Comparison of ENCODE assay signal across 1 cellular context in the genomic region with DNA sequence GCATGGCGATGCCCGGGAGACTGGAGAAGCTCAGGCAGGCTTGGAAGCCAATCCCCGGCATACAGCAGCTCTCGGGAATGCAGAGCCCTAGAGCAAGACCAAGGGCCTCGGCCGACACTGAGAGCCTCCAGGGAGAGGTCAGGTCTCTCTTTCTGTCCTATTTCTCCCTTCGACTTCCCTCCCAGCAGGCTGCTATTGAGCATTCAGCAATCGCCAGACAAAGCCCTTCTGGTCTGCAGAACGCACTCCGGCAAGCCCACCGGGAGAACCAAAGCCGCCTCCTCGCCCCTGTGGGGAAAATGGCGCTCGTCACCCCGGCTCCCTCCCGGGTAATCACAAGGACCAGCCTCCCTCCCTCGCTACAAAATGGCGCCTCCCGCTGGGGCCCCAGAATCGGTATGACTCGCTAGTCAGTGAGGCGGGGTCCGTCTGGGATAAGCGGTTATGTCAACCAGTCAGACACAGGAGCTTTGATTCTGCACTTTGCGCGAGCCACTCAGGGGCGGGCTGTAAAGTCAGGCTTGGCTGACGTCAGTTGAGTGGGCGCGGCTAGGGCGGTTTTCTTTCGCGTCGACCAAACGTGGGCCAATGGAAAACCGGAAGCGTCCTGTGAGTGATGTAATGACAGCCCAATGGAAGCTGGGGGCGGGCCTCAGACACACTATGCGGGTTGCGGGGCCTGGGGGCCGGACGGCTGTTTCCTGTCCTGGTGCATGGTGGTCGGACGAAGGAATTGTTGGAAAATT.
TF ChIP-seq lines count a peak whose summit lies in the region.

A gene (plus strand): TSS at position 691 of the 746 bp plus-strand sequence. CDS start 10,297 bp downstream, outside the sequence.

TF ChIP-seq in K562, 482 proteins besides CTCF, POLR2A, EP300 and RAD21 (continued from another document and continues in another):
- TF ChIP-seq RBM14 (IDR thresholded peaks at IDR 0.05; ENCODE audit: borderline replicate concordance, insufficient read depth, low read depth, low read length) (no peak), CHD2 (IDR thresholded peaks at IDR 0.05; ENCODE audit: low read depth, low read length) (peak; percentile 82), CBFA2T2 (conservative IDR thresholded peaks at IDR 0.05) (no peak), XRCC5 (IDR thresholded peaks at IDR 0.05; ENCODE audit: low read depth, low read length) (peak; percentile 63; the same call in 1 of the 2 replicates), SAFB (IDR thresholded peaks at IDR 0.05; ENCODE audit: borderline replicate concordance, low read depth, low read length) (no peak), FIP1L1 (IDR thresholded peaks at IDR 0.05; ENCODE audit: low read depth, low read length, poor library complexity, severe bottlenecking) (no peak), TAF7 (tag; IDR thresholded peaks at IDR 0.05) (peak; percentile 83; the same call in 1 of the 2 replicates), NR2C2 (CRISPR knock-in tag; IDR thresholded peaks at IDR 0.05) (no peak), NR2C2 (tag; IDR thresholded peaks at IDR 0.05) (peak; percentile 69; the same call in 1 of the 2 replicates), ELF4 (CRISPR knock-in tag; IDR thresholded peaks at IDR 0.05) (no peak), CXXC5 (CRISPR knock-in tag; IDR thresholded peaks at IDR 0.05) (peak; percentile 90), JUND (IDR thresholded peaks at IDR 0.05; ENCODE audit: borderline replicate concordance, low read depth, low read length) (peak; percentile 58), JUND (tag; IDR thresholded peaks at IDR 0.05; ENCODE audit: borderline replicate concordance, low read depth, low read length) (peak; percentile 62; the same call in 2 of the 3 replicates), CBX1 (IDR thresholded peaks at IDR 0.05; ENCODE audit: low read depth) (0 out of 2 replicates have a peak, but pooled peaks have one; percentile 21), GATAD2A (IDR thresholded peaks at IDR 0.05) (no peak), ZNF253 (CRISPR knock-in tag; conservative IDR thresholded peaks at IDR 0.05) (no peak), SLC30A9 (CRISPR knock-in tag; IDR thresholded peaks at IDR 0.05) (no peak), ZBTB7A (IDR thresholded peaks at IDR 0.05; ENCODE audit: borderline replicate concordance, control insufficient read depth, low read depth, low read length) (no peak), ZNF584 (CRISPR knock-in tag; IDR thresholded peaks at IDR 0.05; ENCODE audit: low read depth) (no peak), ZNF274 (IDR thresholded peaks at IDR 0.05; ENCODE audit: borderline replicate concordance, low read depth, low read length) (no peak), CHD4 (IDR thresholded peaks at IDR 0.05; ENCODE audit: insufficient read depth, insufficient replicate concordance, low read depth, low read length, poor library complexity, severe bottlenecking) (no peak), NFE2 (IDR thresholded peaks at IDR 0.05; ENCODE audit: low read depth) (peak; percentile 2; the same call in 1 of the 2 replicates), KAT8 (IDR thresholded peaks at IDR 0.05; ENCODE audit: low read depth) (peak; percentile 71; the same call in 1 of the 2 replicates), BRCA1 (IDR thresholded peaks at IDR 0.05) (no peak), BRCA1 (CRISPR knock-in tag; IDR thresholded peaks at IDR 0.05) (no peak), ETV5 (CRISPR knock-in tag; IDR thresholded peaks at IDR 0.05; ENCODE audit: low read depth) (peak; percentile 43; the same call in 1 of the 2 replicates), CEBPB (tag; IDR thresholded peaks at IDR 0.05) (no peak), RBFOX2 (IDR thresholded peaks at IDR 0.05; ENCODE audit: low read depth, low read length) (peak; percentile 81), ZNF384 (IDR thresholded peaks at IDR 0.05; ENCODE audit: low read depth, low read length) (no peak), PYGO2 (tag; IDR thresholded peaks at IDR 0.05) (peak; percentile 49; the same call in 1 of the 2 replicates), ZNF695 (CRISPR knock-in tag; IDR thresholded peaks at IDR 0.05) (no peak), SMARCC2 (IDR thresholded peaks at IDR 0.05; ENCODE audit: low read depth) (no peak), TRIM28 (IDR thresholded peaks at IDR 0.05) (0 out of 2 replicates have a peak, but pooled peaks have one; percentile 21), ZSCAN32 (CRISPR knock-in tag; IDR thresholded peaks at IDR 0.05) (no peak), PRPF4 (IDR thresholded peaks at IDR 0.05; ENCODE audit: insufficient read depth, low read depth, low read length, poor library complexity, severe bottlenecking) (no peak), FOXJ2 (tag; IDR thresholded peaks at IDR 0.05) (peak; percentile 45; the same call in 1 of the 2 replicates), BCOR (IDR thresholded peaks at IDR 0.05) (peak; percentile 38; the same call in 1 of the 2 replicates), ZNF583 (CRISPR knock-in tag; IDR thresholded peaks at IDR 0.05) (0 out of 2 replicates have a peak, but pooled peaks have one; percentile 28), E2F3 (CRISPR knock-in tag; IDR thresholded peaks at IDR 0.05) (0 out of 2 replicates have a peak, but pooled peaks have one; percentile 50), NCOA2 (IDR thresholded peaks at IDR 0.05; ENCODE audit: partially characterized antibody in 2 of 2) (no peak), TAL1 (IDR thresholded peaks at IDR 0.05) (no peak), NCOA4 (IDR thresholded peaks at IDR 0.05; ENCODE audit: partially characterized antibody) (no peak)
- TF ChIP-seq, protein P1, sequence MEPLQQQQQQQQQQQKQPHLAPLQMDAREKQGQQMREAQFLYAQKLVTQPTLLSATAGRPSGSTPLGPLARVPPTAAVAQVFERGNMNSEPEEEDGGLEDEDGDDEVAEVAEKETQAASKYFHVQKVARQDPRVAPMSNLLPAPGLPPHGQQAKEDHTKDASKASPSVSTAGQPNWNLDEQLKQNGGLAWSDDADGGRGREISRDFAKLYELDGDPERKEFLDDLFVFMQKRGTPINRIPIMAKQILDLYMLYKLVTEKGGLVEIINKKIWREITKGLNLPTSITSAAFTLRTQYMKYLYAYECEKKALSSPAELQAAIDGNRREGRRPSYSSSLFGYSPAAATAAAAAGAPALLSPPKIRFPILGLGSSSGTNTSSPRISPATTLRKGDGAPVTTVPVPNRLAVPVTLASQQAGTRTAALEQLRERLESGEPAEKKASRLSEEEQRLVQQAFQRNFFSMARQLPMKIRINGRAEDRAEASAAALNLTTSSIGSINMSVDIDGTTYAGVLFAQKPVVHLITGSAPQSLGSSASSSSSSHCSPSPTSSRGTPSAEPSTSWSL (CRISPR knock-in tag; IDR thresholded peaks at IDR 0.05; ENCODE audit: borderline replicate concordance): no peak
- TF ChIP-seq, protein P2, sequence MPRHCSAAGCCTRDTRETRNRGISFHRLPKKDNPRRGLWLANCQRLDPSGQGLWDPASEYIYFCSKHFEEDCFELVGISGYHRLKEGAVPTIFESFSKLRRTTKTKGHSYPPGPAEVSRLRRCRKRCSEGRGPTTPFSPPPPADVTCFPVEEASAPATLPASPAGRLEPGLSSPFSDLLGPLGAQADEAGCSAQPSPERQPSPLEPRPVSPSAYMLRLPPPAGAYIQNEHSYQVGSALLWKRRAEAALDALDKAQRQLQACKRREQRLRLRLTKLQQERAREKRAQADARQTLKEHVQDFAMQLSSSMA (CRISPR knock-in tag; IDR thresholded peaks at IDR 0.05): peak; percentile 51; the same call in 1 of the 2 replicates
- TF ChIP-seq, protein P3, sequence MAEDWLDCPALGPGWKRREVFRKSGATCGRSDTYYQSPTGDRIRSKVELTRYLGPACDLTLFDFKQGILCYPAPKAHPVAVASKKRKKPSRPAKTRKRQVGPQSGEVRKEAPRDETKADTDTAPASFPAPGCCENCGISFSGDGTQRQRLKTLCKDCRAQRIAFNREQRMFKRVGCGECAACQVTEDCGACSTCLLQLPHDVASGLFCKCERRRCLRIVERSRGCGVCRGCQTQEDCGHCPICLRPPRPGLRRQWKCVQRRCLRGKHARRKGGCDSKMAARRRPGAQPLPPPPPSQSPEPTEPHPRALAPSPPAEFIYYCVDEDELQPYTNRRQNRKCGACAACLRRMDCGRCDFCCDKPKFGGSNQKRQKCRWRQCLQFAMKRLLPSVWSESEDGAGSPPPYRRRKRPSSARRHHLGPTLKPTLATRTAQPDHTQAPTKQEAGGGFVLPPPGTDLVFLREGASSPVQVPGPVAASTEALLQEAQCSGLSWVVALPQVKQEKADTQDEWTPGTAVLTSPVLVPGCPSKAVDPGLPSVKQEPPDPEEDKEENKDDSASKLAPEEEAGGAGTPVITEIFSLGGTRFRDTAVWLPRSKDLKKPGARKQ (CRISPR knock-in tag; IDR thresholded peaks at IDR 0.05): no peak
- TF ChIP-seq, protein P4, sequence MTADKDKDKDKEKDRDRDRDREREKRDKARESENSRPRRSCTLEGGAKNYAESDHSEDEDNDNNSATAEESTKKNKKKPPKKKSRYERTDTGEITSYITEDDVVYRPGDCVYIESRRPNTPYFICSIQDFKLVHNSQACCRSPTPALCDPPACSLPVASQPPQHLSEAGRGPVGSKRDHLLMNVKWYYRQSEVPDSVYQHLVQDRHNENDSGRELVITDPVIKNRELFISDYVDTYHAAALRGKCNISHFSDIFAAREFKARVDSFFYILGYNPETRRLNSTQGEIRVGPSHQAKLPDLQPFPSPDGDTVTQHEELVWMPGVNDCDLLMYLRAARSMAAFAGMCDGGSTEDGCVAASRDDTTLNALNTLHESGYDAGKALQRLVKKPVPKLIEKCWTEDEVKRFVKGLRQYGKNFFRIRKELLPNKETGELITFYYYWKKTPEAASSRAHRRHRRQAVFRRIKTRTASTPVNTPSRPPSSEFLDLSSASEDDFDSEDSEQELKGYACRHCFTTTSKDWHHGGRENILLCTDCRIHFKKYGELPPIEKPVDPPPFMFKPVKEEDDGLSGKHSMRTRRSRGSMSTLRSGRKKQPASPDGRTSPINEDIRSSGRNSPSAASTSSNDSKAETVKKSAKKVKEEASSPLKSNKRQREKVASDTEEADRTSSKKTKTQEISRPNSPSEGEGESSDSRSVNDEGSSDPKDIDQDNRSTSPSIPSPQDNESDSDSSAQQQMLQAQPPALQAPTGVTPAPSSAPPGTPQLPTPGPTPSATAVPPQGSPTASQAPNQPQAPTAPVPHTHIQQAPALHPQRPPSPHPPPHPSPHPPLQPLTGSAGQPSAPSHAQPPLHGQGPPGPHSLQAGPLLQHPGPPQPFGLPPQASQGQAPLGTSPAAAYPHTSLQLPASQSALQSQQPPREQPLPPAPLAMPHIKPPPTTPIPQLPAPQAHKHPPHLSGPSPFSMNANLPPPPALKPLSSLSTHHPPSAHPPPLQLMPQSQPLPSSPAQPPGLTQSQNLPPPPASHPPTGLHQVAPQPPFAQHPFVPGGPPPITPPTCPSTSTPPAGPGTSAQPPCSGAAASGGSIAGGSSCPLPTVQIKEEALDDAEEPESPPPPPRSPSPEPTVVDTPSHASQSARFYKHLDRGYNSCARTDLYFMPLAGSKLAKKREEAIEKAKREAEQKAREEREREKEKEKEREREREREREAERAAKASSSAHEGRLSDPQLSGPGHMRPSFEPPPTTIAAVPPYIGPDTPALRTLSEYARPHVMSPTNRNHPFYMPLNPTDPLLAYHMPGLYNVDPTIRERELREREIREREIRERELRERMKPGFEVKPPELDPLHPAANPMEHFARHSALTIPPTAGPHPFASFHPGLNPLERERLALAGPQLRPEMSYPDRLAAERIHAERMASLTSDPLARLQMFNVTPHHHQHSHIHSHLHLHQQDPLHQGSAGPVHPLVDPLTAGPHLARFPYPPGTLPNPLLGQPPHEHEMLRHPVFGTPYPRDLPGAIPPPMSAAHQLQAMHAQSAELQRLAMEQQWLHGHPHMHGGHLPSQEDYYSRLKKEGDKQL (CRISPR knock-in tag; IDR thresholded peaks at IDR 0.05; ENCODE audit: borderline replicate concordance): no peak
- TF ChIP-seq, protein P5, sequence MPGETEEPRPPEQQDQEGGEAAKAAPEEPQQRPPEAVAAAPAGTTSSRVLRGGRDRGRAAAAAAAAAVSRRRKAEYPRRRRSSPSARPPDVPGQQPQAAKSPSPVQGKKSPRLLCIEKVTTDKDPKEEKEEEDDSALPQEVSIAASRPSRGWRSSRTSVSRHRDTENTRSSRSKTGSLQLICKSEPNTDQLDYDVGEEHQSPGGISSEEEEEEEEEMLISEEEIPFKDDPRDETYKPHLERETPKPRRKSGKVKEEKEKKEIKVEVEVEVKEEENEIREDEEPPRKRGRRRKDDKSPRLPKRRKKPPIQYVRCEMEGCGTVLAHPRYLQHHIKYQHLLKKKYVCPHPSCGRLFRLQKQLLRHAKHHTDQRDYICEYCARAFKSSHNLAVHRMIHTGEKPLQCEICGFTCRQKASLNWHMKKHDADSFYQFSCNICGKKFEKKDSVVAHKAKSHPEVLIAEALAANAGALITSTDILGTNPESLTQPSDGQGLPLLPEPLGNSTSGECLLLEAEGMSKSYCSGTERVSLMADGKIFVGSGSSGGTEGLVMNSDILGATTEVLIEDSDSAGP (CRISPR knock-in tag; IDR thresholded peaks at IDR 0.05): no peak
- TF ChIP-seq, protein P6, sequence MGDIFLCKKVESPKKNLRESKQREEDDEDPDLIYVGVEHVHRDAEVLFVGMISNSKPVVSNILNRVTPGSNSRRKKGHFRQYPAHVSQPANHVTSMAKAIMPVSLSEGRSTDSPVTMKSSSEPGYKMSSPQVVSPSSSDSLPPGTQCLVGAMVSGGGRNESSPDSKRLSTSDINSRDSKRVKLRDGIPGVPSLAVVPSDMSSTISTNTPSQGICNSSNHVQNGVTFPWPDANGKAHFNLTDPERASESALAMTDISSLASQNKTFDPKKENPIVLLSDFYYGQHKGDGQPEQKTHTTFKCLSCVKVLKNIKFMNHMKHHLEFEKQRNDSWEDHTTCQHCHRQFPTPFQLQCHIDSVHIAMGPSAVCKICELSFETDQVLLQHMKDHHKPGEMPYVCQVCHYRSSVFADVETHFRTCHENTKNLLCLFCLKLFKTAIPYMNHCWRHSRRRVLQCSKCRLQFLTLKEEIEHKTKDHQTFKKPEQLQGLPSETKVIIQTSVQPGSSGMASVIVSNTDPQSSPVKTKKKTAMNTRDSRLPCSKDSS (IDR thresholded peaks at IDR 0.05; ENCODE audit: low read depth, partially characterized antibody): no peak
- TF ChIP-seq, protein P7, sequence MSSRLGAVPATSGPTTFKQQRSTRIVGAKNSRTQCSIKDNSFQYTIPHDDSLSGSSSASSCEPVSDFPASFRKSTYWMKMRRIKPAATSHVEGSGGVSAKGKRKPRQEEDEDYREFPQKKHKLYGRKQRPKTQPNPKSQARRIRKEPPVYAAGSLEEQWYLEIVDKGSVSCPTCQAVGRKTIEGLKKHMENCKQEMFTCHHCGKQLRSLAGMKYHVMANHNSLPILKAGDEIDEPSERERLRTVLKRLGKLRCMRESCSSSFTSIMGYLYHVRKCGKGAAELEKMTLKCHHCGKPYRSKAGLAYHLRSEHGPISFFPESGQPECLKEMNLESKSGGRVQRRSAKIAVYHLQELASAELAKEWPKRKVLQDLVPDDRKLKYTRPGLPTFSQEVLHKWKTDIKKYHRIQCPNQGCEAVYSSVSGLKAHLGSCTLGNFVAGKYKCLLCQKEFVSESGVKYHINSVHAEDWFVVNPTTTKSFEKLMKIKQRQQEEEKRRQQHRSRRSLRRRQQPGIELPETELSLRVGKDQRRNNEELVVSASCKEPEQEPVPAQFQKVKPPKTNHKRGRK (tag; IDR thresholded peaks at IDR 0.05): no peak
- TF ChIP-seq, protein P8, sequence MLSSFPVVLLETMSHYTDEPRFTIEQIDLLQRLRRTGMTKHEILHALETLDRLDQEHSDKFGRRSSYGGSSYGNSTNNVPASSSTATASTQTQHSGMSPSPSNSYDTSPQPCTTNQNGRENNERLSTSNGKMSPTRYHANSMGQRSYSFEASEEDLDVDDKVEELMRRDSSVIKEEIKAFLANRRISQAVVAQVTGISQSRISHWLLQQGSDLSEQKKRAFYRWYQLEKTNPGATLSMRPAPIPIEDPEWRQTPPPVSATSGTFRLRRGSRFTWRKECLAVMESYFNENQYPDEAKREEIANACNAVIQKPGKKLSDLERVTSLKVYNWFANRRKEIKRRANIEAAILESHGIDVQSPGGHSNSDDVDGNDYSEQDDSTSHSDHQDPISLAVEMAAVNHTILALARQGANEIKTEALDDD (IDR thresholded peaks at IDR 0.05): 0 out of 2 replicates have a peak, but pooled peaks have one; percentile 22
